26 cellular contexts compared by ENCODE assay signal in genomic region chr17:70882504-70882903, GRCh38.
A peak's percentile ranks its signal among the peaks of the same experiment; 100 is the strongest.
DNase-seq lines count a peak whose midpoint lies in the region; ATAC-seq, FAIRE-seq and TF ChIP-seq lines count a peak whose summit lies in the region.
"Had no signal": no experiment of that assay in that cellular context is flagged by ENCODE, and none has a peak within 500 bp of the region (broad histone marks: within the 10 kb centered on the region; RNA-seq: fewer than 3 reads in every experiment).

No MANE protein-coding gene starts in this region.

- 76% methylated on average over 6 of the region's 6 CpGs; no CpG with 5 or more reads in 1 of the 2 experiments for WGBS in H1 (ENCODE audit: extremely low coverage in 1 of 2, insufficient coverage in 1 of 2, insufficient read length in 1 of 2, insufficient replicate concordance in 2 of 2, low coverage in 1 of 2, low lambda C conversion rate in 2 of 2, missing lambda C conversion rate in 1 of 2), 2 experiments
- WGBS in mesendoderm (ENCODE audit: extremely low coverage, insufficient coverage, low lambda C conversion rate), result no CpG with 5 or more reads among the region's 6 CpGs
- 56% methylated on average over 6 of the region's 6 CpGs for WGBS in esophagus muscularis mucosa

- H4K5ac ChIP-seq in H1 (ENCODE audit: insufficient read length, low read depth, low read length), result no peak overlapping the region
- H4K5ac ChIP-seq in mesendoderm (ENCODE audit: low read length), result no peak overlapping the region

- H2BK120ac ChIP-seq in H1 (replicated peaks; ENCODE audit: low read depth, low read length) (no peak overlapping the region), mesendoderm (ENCODE audit: low read depth, low read length) (no peak overlapping the region)

- H3K23me2 ChIP-seq in H1 (ENCODE audit: low read depth, low read length), result no peaks in the 10 kb centered on the region

- TF ChIP-seq POLR2A in H1 (IDR thresholded peaks at IDR 0.05; ENCODE audit: control extremely low read depth in 1 of 2, low read depth in 2 of 2, low read length in 2 of 2), result no peak
- no peak for TF ChIP-seq POLR2A in esophagus muscularis mucosa (IDR thresholded peaks at IDR 0.05; ENCODE audit: low read depth)

- no peak overlapping the region for H2BK20ac ChIP-seq in H1 (ENCODE audit: low read length)

- no peak overlapping the region for H3K4me3 ChIP-seq in GM23338
- no peak overlapping the region for H3K4me3 ChIP-seq in MM.1S (ENCODE audit: low read length)
- H3K4me3 ChIP-seq in H1 (ENCODE audit: extremely low read depth in 1 of 4, insufficient read depth in 2 of 4, low read depth in 3 of 4, low read length in 4 of 4), result no peak overlapping the region
- H3K4me3 ChIP-seq in mesendoderm (ENCODE audit: low read length), result no peak overlapping the region
- no peak overlapping the region for H3K4me3 ChIP-seq in esophagus muscularis mucosa
- H3K4me3 ChIP-seq: GM12878, SK-N-MC had no signal

- H3K4me2 ChIP-seq in GM23338 (no peak overlapping the region; the same call in 1 of the 2 replicates), MM.1S (ENCODE audit: low read depth, low read length) (no peak overlapping the region), H1 (ENCODE audit: insufficient read depth in 1 of 2, low read depth in 2 of 2, low read length in 2 of 2) (no peak overlapping the region), mesendoderm (ENCODE audit: low read length) (no peak overlapping the region)
- H3K4me2 ChIP-seq: KMS-11 had no signal

- no peak overlapping the region for H3K18ac ChIP-seq in H1 (ENCODE audit: extremely low read depth, low read length)
- H3K18ac ChIP-seq in mesendoderm (ENCODE audit: low read length), result no peak overlapping the region

- H2BK12ac ChIP-seq in H1 (ENCODE audit: low read depth, low read length), result no peak overlapping the region

- no peak for TF ChIP-seq RAD21 in H1 (IDR thresholded peaks at IDR 0.05 in 1 of 2, conservative IDR thresholded peaks at IDR 0.05 in 1 of 2; ENCODE audit: low read depth in 2 of 2, low read length in 2 of 2)

- FAIRE-seq in H1 (lab: Jason Lieb, UNC), result no peak
- FAIRE-seq: D721Med, GM12878, RCC 7860 had no signal

- no peak for TF ChIP-seq CTCF in GM23338 (conservative IDR thresholded peaks at IDR 0.05; ENCODE audit: low read depth in 2 of 2)
- TF ChIP-seq CTCF in MM.1S (IDR thresholded peaks at IDR 0.05; ENCODE audit: low read length), result no peak
- TF ChIP-seq CTCF in H1 (IDR thresholded peaks at IDR 0.05; ENCODE audit: control extremely low read depth in 1 of 3, insufficient read depth in 1 of 3, low read depth in 1 of 3, low read length in 3 of 3), result no peak
- TF ChIP-seq CTCF in esophagus muscularis mucosa (IDR thresholded peaks at IDR 0.05), result no peak

- no peak overlapping the region for H3K4ac ChIP-seq in H1 (replicated peaks; ENCODE audit: insufficient read length, low read depth, low read length)
- no peak overlapping the region for H3K4ac ChIP-seq in mesendoderm (ENCODE audit: low read depth, low read length)

- peaks cover 2% of the 10 kb centered on the region; the same call in 2 of the 3 replicates for H3K9me3 Mint-ChIP-seq in GM23338

- no peak overlapping the region; the same call in 1 of the 2 replicates for H3K27ac Mint-ChIP-seq in GM23338
- H3K27ac Mint-ChIP-seq: IgD-negative memory B cell had no signal

- peak; percentile 46 for DNase-seq in GM23338 (ENCODE audit: low spot score)
- no peak for DNase-seq in MM.1S
- no peak for DNase-seq in H1 (ENCODE audit: low read depth in 1 of 2, low spot score in 2 of 2)
- peak; percentile 60 for DNase-seq in mesendoderm
- no peak for DNase-seq in esophagus muscularis mucosa (ENCODE audit: extremely low spot score)
- no peak for DNase-seq in NCI-H69 (lab: John Stamatoyannopoulos, UW)
- no peak for DNase-seq in DMS 273 (lab: John Stamatoyannopoulos, UW; ENCODE audit: unreplicated experiment)
- DNase-seq: 8988T; CD4-positive, CD25-positive, alpha-beta regulatory T cell; EL; GDM1; H7; NCI-H1048; NCI-H1417; NCI-H1694; NCI-H2029 treated with DMSO at 0.1 percent for 48 hours; NCI-H446 treated with DMSO at 0.1 percent for 48 hours; NCI-H526; SIG-M5 had no signal

- H3K79me1 ChIP-seq in H1 (ENCODE audit: low read depth, low read length), result no peaks in the 10 kb centered on the region
- H3K79me1 ChIP-seq in mesendoderm (ENCODE audit: low read length), result no peaks in the 10 kb centered on the region

- peaks cover 5% of the 10 kb centered on the region; the same call in 1 of the 3 replicates for H3K36me3 Mint-ChIP-seq in GM23338 (ENCODE audit: low read depth)
- H3K36me3 Mint-ChIP-seq: CD4-positive, CD25-positive, alpha-beta regulatory T cell; IgD-negative memory B cell had no signal

- no peak overlapping the region for H3K9ac ChIP-seq in MM.1S (ENCODE audit: low read length)
- no peak overlapping the region for H3K9ac ChIP-seq in H1 (replicated peaks in 1 of 4; ENCODE audit: extremely low read depth in 1 of 4, low read depth in 3 of 4, low read length in 3 of 4)
- no peak overlapping the region for H3K9ac ChIP-seq in mesendoderm (ENCODE audit: low read length)
- H3K9ac ChIP-seq: KMS-11 had no signal

- no peaks in the 10 kb centered on the region for H3K79me2 ChIP-seq in GM23338 (replicated peaks; ENCODE audit: insufficient read depth)
- no peaks in the 10 kb centered on the region for H3K79me2 ChIP-seq in MM.1S (ENCODE audit: low read length)
- no peaks in the 10 kb centered on the region for H3K79me2 ChIP-seq in H1 (ENCODE audit: control insufficient read depth in 1 of 2, insufficient read depth in 2 of 2, low read length in 2 of 2)
- no peaks in the 10 kb centered on the region for H3K79me2 ChIP-seq in mesendoderm (ENCODE audit: control insufficient read depth, insufficient read depth, low read length)

- H3K9me2 ChIP-seq in GM23338 (ENCODE audit: insufficient read depth) (no peaks in the 10 kb centered on the region), MM.1S (replicated peaks; ENCODE audit: insufficient read depth, low read length) (no peaks in the 10 kb centered on the region)

- no peak for TF ChIP-seq EP300 in H1 (IDR thresholded peaks at IDR 0.05; ENCODE audit: borderline replicate concordance in 1 of 2, low read depth in 2 of 2, low read length in 2 of 2)
- no peak for TF ChIP-seq EP300 in esophagus muscularis mucosa (IDR thresholded peaks at IDR 0.05)

- CTCF ChIA-PET in H1 (lab: Charles Lee; ENCODE audit: partially characterized antibody), result no interaction called here

- H3K27ac ChIP-seq in GM23338 (ENCODE audit: low read depth) (no peak overlapping the region), MM.1S (ENCODE audit: low read length) (no peak overlapping the region), H1 (ENCODE audit: low read depth, low read length) (no peak overlapping the region), mesendoderm (ENCODE audit: low read depth, low read length) (no peak overlapping the region), esophagus muscularis mucosa (replicated peaks in 1 of 4) (no peak overlapping the region)
- H3K27ac ChIP-seq: KMS-11, SK-N-MC had no signal

- H2BK15ac ChIP-seq in H1 (ENCODE audit: low read length) (no peak overlapping the region), mesendoderm (replicated peaks; ENCODE audit: low read depth) (no peak overlapping the region)

- no peak overlapping the region for H3K4me3 Mint-ChIP-seq in GM23338
- H3K4me3 Mint-ChIP-seq: CD4-positive, CD25-positive, alpha-beta regulatory T cell; IgD-negative memory B cell had no signal

- H3K23ac ChIP-seq in H1 (ENCODE audit: insufficient read length) (no peak overlapping the region), mesendoderm (ENCODE audit: low read length) (no peak overlapping the region)

- ATAC-seq in GM23338, result peak; percentile 27; the same call in 1 of the 3 replicates
- no peak for ATAC-seq in GM18868 (IDR thresholded peaks at IDR 0.05; ENCODE audit: unreplicated experiment)
- ATAC-seq: GM12878 had no signal

- H3K4me1 ChIP-seq in GM23338 (ENCODE audit: insufficient read depth) (peaks cover 5% of the 10 kb centered on the region; the same call in 1 of the 2 replicates), MM.1S (ENCODE audit: low read length) (no peaks in the 10 kb centered on the region), H1 (replicated peaks in 1 of 4; ENCODE audit: control insufficient read depth in 3 of 4, insufficient read depth in 4 of 4, low read length in 3 of 4) (no peaks in the 10 kb centered on the region; a peak in 3 of 7 replicates), mesendoderm (ENCODE audit: control insufficient read depth, low read depth, low read length) (no peaks in the 10 kb centered on the region), esophagus muscularis mucosa (no peaks in the 10 kb centered on the region)

- H3K27me3 ChIP-seq in GM23338 (ENCODE audit: insufficient read depth) (no peaks in the 10 kb centered on the region), MM.1S (replicated peaks; ENCODE audit: insufficient read depth, low read length) (no peaks in the 10 kb centered on the region), H1 (replicated peaks in 1 of 4; ENCODE audit: control insufficient read depth in 3 of 4, extremely low read depth in 1 of 4, insufficient read depth in 3 of 4, low read length in 3 of 4) (no peaks in the 10 kb centered on the region), mesendoderm (ENCODE audit: insufficient read depth, low read length, poor library complexity) (no peaks in the 10 kb centered on the region), esophagus muscularis mucosa (peaks cover 0 to 9% (median 0%) of the 10 kb centered on the region in 4 donors)

- H2AK5ac ChIP-seq in H1 (ENCODE audit: low read depth, low read length) (no peak overlapping the region), mesendoderm (ENCODE audit: low read length) (no peak overlapping the region)

- H2AFZ ChIP-seq in GM23338 (peak overlapping the region; percentile 57), MM.1S (ENCODE audit: low read length) (0 out of 2 replicates have a peak overlapping the region, but pooled peaks have one; percentile 11), H1 (ENCODE audit: low read length) (peak overlapping the region; percentile 83; the same call in 1 of the 2 replicates)

- peaks cover 6% of the 10 kb centered on the region for H3K27me3 Mint-ChIP-seq in GM23338 (ENCODE audit: insufficient read depth, low read depth, poor library complexity)
- H3K27me3 Mint-ChIP-seq: CD4-positive, CD25-positive, alpha-beta regulatory T cell; IgD-negative memory B cell had no signal

- no peak overlapping the region for H3K14ac ChIP-seq in H1 (ENCODE audit: insufficient read length)

- H3K9me3 ChIP-seq in MM.1S (replicated peaks; ENCODE audit: insufficient read depth, low read length) (no peaks in the 10 kb centered on the region), H1 (ENCODE audit: insufficient read depth in 2 of 2, low read depth in 1 of 2, low read length in 1 of 2) (0 out of 4 replicates have a peak, but pooled peaks cover 0 to 5% of the 10 kb centered on the region in 2 experiments), esophagus muscularis mucosa (no peaks in the 10 kb centered on the region)

- no peaks in the 10 kb centered on the region for H4K20me1 ChIP-seq in GM23338 (replicated peaks; ENCODE audit: insufficient read depth)
- no peaks in the 10 kb centered on the region for H4K20me1 ChIP-seq in MM.1S (ENCODE audit: insufficient read depth, low read length)
- no peaks in the 10 kb centered on the region for H4K20me1 ChIP-seq in H1 (replicated peaks in 1 of 2; ENCODE audit: control insufficient read depth in 1 of 2, insufficient read depth in 2 of 2, low read length in 2 of 2)

- no peak overlapping the region for H4K8ac ChIP-seq in H1 (ENCODE audit: extremely low read depth, insufficient read depth, low read length)
- no peak overlapping the region for H4K8ac ChIP-seq in mesendoderm (ENCODE audit: low read depth, low read length)

- intact Hi-C loops in esophagus muscularis mucosa (cut with DNase I), result no loop called here

- no peak overlapping the region for H3K56ac ChIP-seq in H1 (replicated peaks; ENCODE audit: insufficient read length, low read depth, low read length)
- no peak overlapping the region for H3K56ac ChIP-seq in mesendoderm (ENCODE audit: low read length)

- H3F3A ChIP-seq in GM23338 (replicated peaks; ENCODE audit: low read depth) (no peaks in the 10 kb centered on the region), MM.1S (ENCODE audit: insufficient read depth, low read length) (no peaks in the 10 kb centered on the region)

- H4K91ac ChIP-seq in H1 (replicated peaks; ENCODE audit: insufficient read length, low read length), result no peak overlapping the region

- peaks cover 8% of the 10 kb centered on the region for H3K4me1 Mint-ChIP-seq in GM23338
- H3K4me1 Mint-ChIP-seq: CD4-positive, CD25-positive, alpha-beta regulatory T cell; IgD-negative memory B cell had no signal

- H3K36me3 ChIP-seq in GM23338 (ENCODE audit: insufficient read depth), result no peaks in the 10 kb centered on the region
- no peaks in the 10 kb centered on the region for H3K36me3 ChIP-seq in MM.1S (replicated peaks; ENCODE audit: insufficient read depth, low read length)
- no peaks in the 10 kb centered on the region for H3K36me3 ChIP-seq in H1 (ENCODE audit: control insufficient read depth in 2 of 4, insufficient read depth in 4 of 4, low read length in 3 of 4)
- H3K36me3 ChIP-seq in mesendoderm (ENCODE audit: control insufficient read depth, insufficient read depth, low read length), result no peaks in the 10 kb centered on the region
- H3K36me3 ChIP-seq in esophagus muscularis mucosa, result no peaks in the 10 kb centered on the region

- H2BK5ac ChIP-seq in H1 (ENCODE audit: low read depth, low read length) (no peak overlapping the region), mesendoderm (ENCODE audit: low read length) (no peak overlapping the region)

- POLR2A ChIA-PET in H1 (lab: Charles Lee; ENCODE audit: partially characterized antibody), result no interaction called here

Comparison
In these comparisons a context has a peak if more than half of its experiments do, and no peak if none do; other contexts are left out.
1. DNase-seq: peak in GM23338 (single experiment) and mesendoderm (single experiment); none in MM.1S (single experiment), H1 (0 of 2), esophagus muscularis mucosa (single experiment), NCI-H69 (single experiment) and DMS 273 (single experiment).
2. H2AFZ ChIP-seq: peak in every context shown above with its lines; median percentile 83 in H1; 57 in GM23338; 11 in MM.1S.